In genomic region chr14:72594099-72594901, GRCh38 we compare ENCODE assay signal across 10 cellular contexts.
DNase-seq lines count a peak whose midpoint lies in the region; ATAC-seq and TF ChIP-seq lines count a peak whose summit lies in the region.
"Had no signal": no experiment of that assay in that cellular context is flagged by ENCODE, and none has a peak within 500 bp of the region (broad histone marks: within the 10 kb centered on the region; RNA-seq: fewer than 3 reads in every experiment).

No MANE protein-coding gene starts in this region.

- peak in 4 of 5 donors; percentile 13 to 68 (median 38) for DNase-seq in CD8-positive, alpha-beta memory T cell
- no peak for DNase-seq in T-helper 17 cell
- peak; percentile 76 to 85 (median 81) for DNase-seq in immature natural killer cell
- DNase-seq in substantia nigra (lab: John Stamatoyannopoulos, UW), result no peak
- no peak for DNase-seq in left ventricle myocardium superior
- no peak for DNase-seq in A673 (ENCODE audit: low spot score)
- no peak for DNase-seq in globus pallidus (ENCODE audit: low spot score)
- DNase-seq: heart right ventricle had no signal

- peaks cover 47% of the 10 kb centered on the region for H3K4me1 ChIP-seq in CD8-positive, alpha-beta memory T cell (ENCODE audit: insufficient read depth, low read length)
- no peaks in the 10 kb centered on the region for H3K4me1 ChIP-seq in A673 (ENCODE audit: insufficient read depth, low read length, poor library complexity, severe bottlenecking)
- H3K4me1 ChIP-seq: neural progenitor cell had no signal

- H3K27ac ChIP-seq in CD8-positive, alpha-beta memory T cell (ENCODE audit: low read depth, low read length), result no peak overlapping the region
- no peak overlapping the region for H3K27ac ChIP-seq in substantia nigra (ENCODE audit: low read depth, low read length, poor library complexity, severe bottlenecking)
- no peak overlapping the region for H3K27ac ChIP-seq in A673 (ENCODE audit: low read depth, low read length, poor library complexity, severe bottlenecking)
- H3K27ac ChIP-seq: neural progenitor cell had no signal

- peaks cover 25 to 47% of the 10 kb centered on the region in 2 donors for H3K27me3 Mint-ChIP-seq in CD8-positive, alpha-beta memory T cell
- H3K27me3 Mint-ChIP-seq in T-helper 17 cell (peaks cover 30% of the 10 kb centered on the region), immature natural killer cell (ENCODE audit: low read depth in 3 of 3) (peaks cover 34 to 69% (median 39%) of the 10 kb centered on the region in 3 donors)

- H3K27ac Mint-ChIP-seq in CD8-positive, alpha-beta memory T cell, result peak overlapping the region in 2 of 8 donors; percentile 35 to 42
- H3K27ac Mint-ChIP-seq in T-helper 17 cell, result peak overlapping the region; percentile 66
- H3K27ac Mint-ChIP-seq in immature natural killer cell, result no peak overlapping the region
- H3K27ac Mint-ChIP-seq: neural progenitor cell had no signal

- H3K4me1 Mint-ChIP-seq in CD8-positive, alpha-beta memory T cell, result peaks cover 65 to 71% (median 69%) of the 10 kb centered on the region in 3 donors
- H3K4me1 Mint-ChIP-seq in T-helper 17 cell (peaks cover 40% of the 10 kb centered on the region), immature natural killer cell (peaks cover 56 to 68% of the 10 kb centered on the region in 2 donors)

- TF ChIP-seq CTCF in A673 (conservative IDR thresholded peaks at IDR 0.05; ENCODE audit: low read depth, low read length), result no peak

- CTCF ChIA-PET in CD8-positive, alpha-beta memory T cell (lab: Charles Lee), result no interaction called here
- CTCF ChIA-PET in A673 (lab: Charles Lee), result no interaction called here

- peak overlapping the region in 6 of 7 donors; percentile 18 to 76 (median 62) for H3K4me3 Mint-ChIP-seq in CD8-positive, alpha-beta memory T cell
- peak overlapping the region; percentile 82 for H3K4me3 Mint-ChIP-seq in T-helper 17 cell
- peak overlapping the region; percentile 56 to 64 (median 59) for H3K4me3 Mint-ChIP-seq in immature natural killer cell
- H3K4me3 Mint-ChIP-seq: neural progenitor cell had no signal

- H3K27me3 ChIP-seq in CD8-positive, alpha-beta memory T cell (ENCODE audit: insufficient read depth, low read length, poor library complexity, severe bottlenecking), result peaks cover 7% of the 10 kb centered on the region
- H3K27me3 ChIP-seq in A673 (replicated peaks; ENCODE audit: insufficient read depth, low read depth, low read length, poor library complexity), result no peaks in the 10 kb centered on the region
- H3K27me3 ChIP-seq: neural progenitor cell had no signal

- peaks cover 0 to 2% (median 0%) of the 10 kb centered on the region in 3 donors for H3K36me3 Mint-ChIP-seq in CD8-positive, alpha-beta memory T cell
- H3K36me3 Mint-ChIP-seq in T-helper 17 cell (ENCODE audit: low read depth) (no peaks in the 10 kb centered on the region), immature natural killer cell (peaks cover 0 to 4% (median 0%) of the 10 kb centered on the region in 3 donors)
- H3K36me3 Mint-ChIP-seq: neural progenitor cell had no signal

- peaks cover 0 to 5% (median 4%) of the 10 kb centered on the region in 5 donors for H3K9me3 Mint-ChIP-seq in CD8-positive, alpha-beta memory T cell
- H3K9me3 Mint-ChIP-seq in immature natural killer cell, result peaks cover 0 to 6% (median 0%) of the 10 kb centered on the region in 6 donors

- POLR2A ChIA-PET in CD8-positive, alpha-beta memory T cell (lab: Charles Lee), result no interaction called here
- POLR2A ChIA-PET in A673 (lab: Charles Lee; ENCODE audit: low non-redundant PET), result no interaction called here

- ATAC-seq in GM21381 (IDR thresholded peaks at IDR 0.05; ENCODE audit: unreplicated experiment) (peak; percentile 78), T-helper 17 cell (peak; percentile 94), left ventricle myocardium superior (no peak)

- no peaks in the 10 kb centered on the region for H3K36me3 ChIP-seq in CD8-positive, alpha-beta memory T cell (ENCODE audit: insufficient read depth, low read length)
- H3K36me3 ChIP-seq in A673 (ENCODE audit: insufficient read depth, low read length, poor library complexity, severe bottlenecking), result no peaks in the 10 kb centered on the region
- H3K36me3 ChIP-seq: heart right ventricle, neural progenitor cell had no signal

- BruUV-seq in A673 (replicated peaks; lab: Mats Ljungman, UMichigan), result no TSS peak

- intact Hi-C loops in left ventricle myocardium superior (cut with micrococcal nuclease) (no loop called here), A673 (cut with micrococcal nuclease; ENCODE audit: unreplicated experiment) (no loop called here)

- no peaks in the 10 kb centered on the region for H3K9me3 ChIP-seq in CD8-positive, alpha-beta memory T cell (ENCODE audit: low read length)
- no peaks in the 10 kb centered on the region for H3K9me3 ChIP-seq in T-helper 17 cell (ENCODE audit: control insufficient read depth, low read length, poor library complexity, severe bottlenecking)
- no peaks in the 10 kb centered on the region for H3K9me3 ChIP-seq in A673 (ENCODE audit: low read depth, low read length, poor library complexity, severe bottlenecking)
- H3K9me3 ChIP-seq: heart right ventricle had no signal

- H3K4me3 ChIP-seq in CD8-positive, alpha-beta memory T cell (ENCODE audit: low read length), result peak overlapping the region; percentile 6
- H3K4me3 ChIP-seq in A673 (ENCODE audit: low read depth, low read length, poor library complexity, severe bottlenecking), result no peak overlapping the region
- H3K4me3 ChIP-seq: heart right ventricle, neural progenitor cell had no signal

Comparison
In these comparisons a context has a peak if more than half of its experiments do, and no peak if none do; other contexts are left out.
1. DNase-seq: peak in CD8-positive, alpha-beta memory T cell (4 of 5) and immature natural killer cell (3 of 3); none in T-helper 17 cell (0 of 3), substantia nigra (0 of 49), left ventricle myocardium superior (single experiment), A673 (single experiment) and globus pallidus (single experiment).
2. Peak in every context shown above with its lines, with median percentiles within 50 percentile points of each other: H3K4me3 Mint-ChIP-seq.